20 cellular contexts compared by ENCODE assay signal in genomic region chr3:148750296-148750695, GRCh38. TPM values are rescaled to one million over a fixed set of nuclear protein-coding genes. Genes with fewer than 3 reads are reported as not detected.
DNase-seq lines count a peak whose midpoint lies in the region; ATAC-seq, FAIRE-seq and TF ChIP-seq lines count a peak whose summit lies in the region.
"Had no signal": no experiment of that assay in that cellular context is flagged by ENCODE, and none has a peak within 500 bp of the region (broad histone marks: within the 10 kb centered on the region; RNA-seq: fewer than 3 reads in every experiment).

No MANE protein-coding gene starts in this region.

- no peaks in the 10 kb centered on the region for H3K4me1 Mint-ChIP-seq in activated CD4-positive, alpha-beta memory T cell treated with anti-CD3 and anti-CD28 coated beads for 36 hours (ENCODE audit: low read depth)
- H3K4me1 Mint-ChIP-seq: B cell; CD4-positive, CD25-positive, alpha-beta regulatory T cell; GM23338 had no signal

- H3K4me3 Mint-ChIP-seq in activated CD4-positive, alpha-beta memory T cell treated with anti-CD3 and anti-CD28 coated beads for 36 hours: no peak overlapping the region
- H3K4me3 Mint-ChIP-seq: B cell; CD4-positive, CD25-positive, alpha-beta regulatory T cell; CD8-positive, alpha-beta T cell; GM23338 had no signal

- H3K27me3 ChIP-seq in bronchial epithelial cell (ENCODE audit: control insufficient read depth, insufficient read depth, low read length): no peaks in the 10 kb centered on the region
- no peaks in the 10 kb centered on the region for H3K27me3 ChIP-seq in left lung
- H3K27me3 ChIP-seq: BLaER1 had no signal

- CTCF ChIA-PET in activated CD4-positive, alpha-beta memory T cell treated with anti-CD3 and anti-CD28 coated beads for 36 hours (lab: Charles Lee): no interaction called here

- intact Hi-C loops in activated CD4-positive, alpha-beta memory T cell treated with anti-CD3 and anti-CD28 coated beads for 36 hours (cut with micrococcal nuclease): no loop called here
- intact Hi-C loops in left lung (cut with DNase I): no loop called here

- no peak overlapping the region for H3K27ac ChIP-seq in left lung
- H3K27ac ChIP-seq: BLaER1, C4-2B had no signal

- FAIRE-seq in bronchial epithelial cell (lab: Jason Lieb, UNC): no peak
- FAIRE-seq: G401.6, GM12878 had no signal

- DNase-seq in HCEC 1CT (peak; percentile 31), bronchial epithelial cell (ENCODE audit: low read depth) (peak; percentile 1), fibroblast of mammary gland (ENCODE audit: low read depth) (peak; percentile 51), left lung (no peak)
- no peak for DNase-seq in activated CD4-positive, alpha-beta memory T cell treated with anti-CD3 and anti-CD28 coated beads for 36 hours
- DNase-seq: Caco-2; CD4-positive, CD25-positive, alpha-beta regulatory T cell; CD8-positive, alpha-beta T cell; DMS153; DND-41 had no signal

- H3K27me3 Mint-ChIP-seq in activated CD4-positive, alpha-beta memory T cell treated with anti-CD3 and anti-CD28 coated beads for 36 hours: no peaks in the 10 kb centered on the region
- H3K27me3 Mint-ChIP-seq: B cell; CD4-positive, CD25-positive, alpha-beta regulatory T cell had no signal

- ATAC-seq in left lung: no peak
- no peak for ATAC-seq in HG02885 (IDR thresholded peaks at IDR 0.05; ENCODE audit: poor library complexity, unreplicated experiment)
- ATAC-seq: CD8-positive, alpha-beta T cell; GM12878; GM23338 had no signal

- H3K9me3 Mint-ChIP-seq in activated CD4-positive, alpha-beta memory T cell treated with anti-CD3 and anti-CD28 coated beads for 36 hours: no peaks in the 10 kb centered on the region
- H3K9me3 Mint-ChIP-seq: CD8-positive, alpha-beta T cell; GM23338 had no signal

- no peaks in the 10 kb centered on the region for H3K4me1 ChIP-seq in left lung
- H3K4me1 ChIP-seq: BLaER1, Caco-2, HAP-1 had no signal

- no peaks in the 10 kb centered on the region for H3K36me3 Mint-ChIP-seq in activated CD4-positive, alpha-beta memory T cell treated with anti-CD3 and anti-CD28 coated beads for 36 hours
- H3K36me3 Mint-ChIP-seq: CD4-positive, CD25-positive, alpha-beta regulatory T cell; CD8-positive, alpha-beta T cell had no signal

- POLR2A ChIA-PET in activated CD4-positive, alpha-beta memory T cell treated with anti-CD3 and anti-CD28 coated beads for 36 hours (lab: Charles Lee): no interaction called here

- no peak for TF ChIP-seq CTCF in bronchial epithelial cell (IDR thresholded peaks at IDR 0.05; ENCODE audit: insufficient read depth, low read length, severe bottlenecking)
- no peak for TF ChIP-seq CTCF in fibroblast of mammary gland (conservative IDR thresholded peaks at IDR 0.05; ENCODE audit: control insufficient read depth, insufficient read depth, low read depth, low read length)
- TF ChIP-seq CTCF in left lung (IDR thresholded peaks at IDR 0.05): no peak

- H3K9me3 ChIP-seq in left lung: no peaks in the 10 kb centered on the region
- H3K9me3 ChIP-seq: BLaER1, Caco-2, HAP-1 had no signal

- H3K36me3 ChIP-seq in bronchial epithelial cell (ENCODE audit: control insufficient read depth, insufficient read depth, low read length) (no peaks in the 10 kb centered on the region), left lung (no peaks in the 10 kb centered on the region)
- H3K36me3 ChIP-seq: BLaER1, HAP-1 had no signal

- H3K4me3 ChIP-seq in bronchial epithelial cell (ENCODE audit: low read depth, low read length): no peak overlapping the region
- H3K4me3 ChIP-seq in fibroblast of mammary gland (ENCODE audit: control insufficient read depth, low read depth, low read length): no peak overlapping the region
- H3K4me3 ChIP-seq in left lung: no peak overlapping the region
- H3K4me3 ChIP-seq: BLaER1, GM12878, GM23338, HAP-1 had no signal

- H3K27ac Mint-ChIP-seq in activated CD4-positive, alpha-beta memory T cell treated with anti-CD3 and anti-CD28 coated beads for 36 hours: no peak overlapping the region
- H3K27ac Mint-ChIP-seq: B cell; CD4-positive, CD25-positive, alpha-beta regulatory T cell; CD8-positive, alpha-beta T cell; GM23338 had no signal

RNA-seq across cellular contexts. Expression of gene AGTR1, which starts 52.6 kb away (rescaled TPM):
- total RNA-seq in bronchial epithelial cell (not detected in 2 replicates), left lung (1 to 10 TPM; 7.2 to 7.4 TPM)
- total RNA-seq in activated CD4-positive, alpha-beta memory T cell treated with anti-CD3 and anti-CD28 coated beads for 36 hours: not detected
- total RNA-seq: A172; A673; B cell; Caco-2; CD4-positive, CD25-positive, alpha-beta regulatory T cell; CD8-positive, alpha-beta T cell; GM12878; GM23338 had no signal

Comparison
In these comparisons a context has a peak if more than half of its experiments do, and no peak if none do; other contexts are left out.
1. DNase-seq: peak in HCEC 1CT (single experiment), bronchial epithelial cell (single experiment) and fibroblast of mammary gland (single experiment); none in activated CD4-positive, alpha-beta memory T cell treated with anti-CD3 and anti-CD28 coated beads for 36 hours (single experiment) and left lung (0 of 2).